ENCODE assay signal across 17 cellular contexts in genomic region chr2:126796931-126797621, GRCh38.
"Had no signal": no experiment of that assay in that cellular context is flagged by ENCODE, and none has a peak within 500 bp of the region (broad histone marks: within the 10 kb centered on the region; RNA-seq: fewer than 3 reads in every experiment).

No MANE protein-coding gene starts in this region.

- FAIRE-seq: islet of Langerhans had no signal

- ATAC-seq: activated naive CD8-positive, alpha-beta T cell treated with anti-CD3 and anti-CD28 coated beads, Interleukin-2, amount 50 U/mL, for 24 hours; activated T-helper 17 cell treated with anti-CD3 and anti-CD28 coated beads, Interleukin-2, amount 50 U/mL, for 72 hours; gastrocnemius medialis; psoas muscle; sciatic nerve; WTC11 had no signal

- H3K9me3 Mint-ChIP-seq: activated naive CD4-positive, alpha-beta T cell treated with anti-CD3 and anti-CD28 coated beads for 36 hours; activated naive CD8-positive, alpha-beta T cell treated with anti-CD3 and anti-CD28 coated beads, Interleukin-2, amount 50 U/mL, for 24 hours; activated T-helper 17 cell treated with anti-CD3 and anti-CD28 coated beads, Interleukin-2, amount 50 U/mL, for 72 hours; nephron progenitor cell; T-helper 1 cell treated with Interleukin-12 subunit alpha and Interleukin-12 subunit beta and Interleukin-4 antibody, amounts not matched to agents 30 μg/mL and 1 μg/mL, for 36 hours; WTC11 had no signal

- H3K27ac ChIP-seq: gastrocnemius medialis, left ventricle myocardium inferior, psoas muscle, tibial artery had no signal

- H3K4me3 ChIP-seq: gastrocnemius medialis, left ventricle myocardium inferior, psoas muscle, tibial artery had no signal

- H3K9me3 ChIP-seq: gastrocnemius medialis, left ventricle myocardium inferior, psoas muscle, tibial artery had no signal

- DNase-seq: activated CD4-positive, alpha-beta T cell treated with anti-CD3 and anti-CD28 coated beads for 4 hours; activated naive CD4-positive, alpha-beta T cell treated with anti-CD3 and anti-CD28 coated beads for 36 hours; activated naive CD8-positive, alpha-beta T cell treated with anti-CD3 and anti-CD28 coated beads, Interleukin-2, amount 50 U/mL, for 24 hours; aorta; gastrocnemius medialis; left ventricle myocardium inferior; mesendoderm; nephron progenitor cell; psoas muscle; SHP77 treated with DMSO at 0.1 percent for 48 hours; stimulated activated CD4-positive, alpha-beta T cell treated with anti-CD3 and anti-CD28 coated beads, Interleukin-1b, Interleukin-23, amount 100 ng/mL, for 48 hours had no signal

- H3K4me1 Mint-ChIP-seq: activated naive CD8-positive, alpha-beta T cell treated with anti-CD3 and anti-CD28 coated beads, Interleukin-2, amount 50 U/mL, for 24 hours; activated T-helper 17 cell treated with anti-CD3 and anti-CD28 coated beads, Interleukin-2, amount 50 U/mL, for 72 hours had no signal

- H3K36me3 ChIP-seq: gastrocnemius medialis, left ventricle myocardium inferior, tibial artery had no signal

- H3K36me3 Mint-ChIP-seq: WTC11 had no signal

- H3K4me3 Mint-ChIP-seq: activated naive CD4-positive, alpha-beta T cell treated with anti-CD3 and anti-CD28 coated beads for 36 hours; activated naive CD8-positive, alpha-beta T cell treated with anti-CD3 and anti-CD28 coated beads, Interleukin-2, amount 50 U/mL, for 24 hours; activated T-helper 17 cell treated with anti-CD3 and anti-CD28 coated beads, Interleukin-2, amount 50 U/mL, for 72 hours; nephron progenitor cell; T-helper 1 cell treated with Interleukin-12 subunit alpha and Interleukin-12 subunit beta and Interleukin-4 antibody, amounts not matched to agents 30 μg/mL and 1 μg/mL, for 36 hours; WTC11 had no signal

- H3K4me1 ChIP-seq: gastrocnemius medialis, left ventricle myocardium inferior, psoas muscle, tibial artery had no signal

- H3K27ac Mint-ChIP-seq: activated naive CD4-positive, alpha-beta T cell treated with anti-CD3 and anti-CD28 coated beads for 36 hours; activated naive CD8-positive, alpha-beta T cell treated with anti-CD3 and anti-CD28 coated beads, Interleukin-2, amount 50 U/mL, for 24 hours; activated T-helper 17 cell treated with anti-CD3 and anti-CD28 coated beads, Interleukin-2, amount 50 U/mL, for 72 hours; nephron progenitor cell; T-helper 1 cell treated with Interleukin-12 subunit alpha and Interleukin-12 subunit beta and Interleukin-4 antibody, amounts not matched to agents 30 μg/mL and 1 μg/mL, for 36 hours; WTC11 had no signal
